ENCODE assay signal across 1 cellular context in genomic region chr17:79927688-79928501, GRCh38.
A peak's percentile ranks its signal among the peaks of the same experiment; 100 is the strongest.
TF ChIP-seq lines count a peak whose summit lies in the region.

No MANE protein-coding gene starts in this region.

TF ChIP-seq in HepG2, 621 proteins besides CTCF, POLR2A, EP300 and RAD21 (continued from another document):
- TF ChIP-seq, protein P1, sequence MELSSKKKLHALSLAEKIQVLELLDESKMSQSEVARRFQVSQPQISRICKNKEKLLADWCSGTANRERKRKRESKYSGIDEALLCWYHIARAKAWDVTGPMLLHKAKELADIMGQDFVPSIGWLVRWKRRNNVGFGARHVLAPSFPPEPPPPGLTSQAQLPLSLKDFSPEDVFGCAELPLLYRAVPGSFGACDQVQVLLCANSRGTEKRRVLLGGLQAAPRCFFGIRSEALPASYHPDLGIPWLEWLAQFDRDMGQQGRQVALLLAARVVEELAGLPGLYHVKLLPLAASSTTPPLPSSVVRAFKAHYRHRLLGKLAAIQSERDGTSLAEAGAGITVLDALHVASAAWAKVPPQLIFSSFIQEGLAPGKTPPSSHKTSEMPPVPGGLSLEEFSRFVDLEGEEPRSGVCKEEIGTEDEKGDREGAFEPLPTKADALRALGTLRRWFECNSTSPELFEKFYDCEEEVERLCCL (CRISPR knock-in tag; IDR thresholded peaks at IDR 0.05; ENCODE audit: borderline replicate concordance), result no peak
- TF ChIP-seq U2AF1 (optimal IDR thresholded peaks at IDR 0.05; ENCODE audit: low read depth, low read length) (no peak), HES4 (CRISPR knock-in tag; IDR thresholded peaks at IDR 0.05; ENCODE audit: borderline replicate concordance) (no peak), RFXANK (CRISPR knock-in tag; IDR thresholded peaks at IDR 0.05) (no peak), ZFP91 (CRISPR knock-in tag; IDR thresholded peaks at IDR 0.05; ENCODE audit: borderline replicate concordance) (no peak), TBX3 (IDR thresholded peaks at IDR 0.05; ENCODE audit: borderline replicate concordance) (no peak), ZMYM4 (CRISPR knock-in tag; IDR thresholded peaks at IDR 0.05) (no peak), ZSCAN9 (CRISPR knock-in tag; IDR thresholded peaks at IDR 0.05; ENCODE audit: borderline replicate concordance) (no peak), ZNF569 (CRISPR knock-in tag; IDR thresholded peaks at IDR 0.05; ENCODE audit: borderline replicate concordance) (no peak), NCOA2 (CRISPR knock-in tag; IDR thresholded peaks at IDR 0.05) (no peak), ZNF460 (CRISPR knock-in tag; IDR thresholded peaks at IDR 0.05; ENCODE audit: borderline replicate concordance) (no peak), ZKSCAN5 (CRISPR knock-in tag; IDR thresholded peaks at IDR 0.05) (no peak), HNF4A (CRISPR knock-in tag; IDR thresholded peaks at IDR 0.05) (no peak), ZSCAN29 (CRISPR knock-in tag; conservative IDR thresholded peaks at IDR 0.05) (no peak), ZNF503 (CRISPR knock-in tag; IDR thresholded peaks at IDR 0.05) (no peak), ATF7-NPFF (CRISPR knock-in tag; IDR thresholded peaks at IDR 0.05; ENCODE audit: low read depth) (no peak), RBFOX2 (IDR thresholded peaks at IDR 0.05; ENCODE audit: low read depth, low read length) (no peak), ZNF18 (CRISPR knock-in tag; IDR thresholded peaks at IDR 0.05; ENCODE audit: insufficient replicate concordance) (no peak), ZBTB42 (CRISPR knock-in tag; IDR thresholded peaks at IDR 0.05) (no peak), SNAPC5 (CRISPR knock-in tag; IDR thresholded peaks at IDR 0.05; ENCODE audit: borderline replicate concordance) (no peak), ZFP37 (CRISPR knock-in tag; IDR thresholded peaks at IDR 0.05; ENCODE audit: borderline replicate concordance) (no peak), NFKBIZ (CRISPR knock-in tag; IDR thresholded peaks at IDR 0.05) (no peak), ZNF607 (CRISPR knock-in tag; IDR thresholded peaks at IDR 0.05; ENCODE audit: borderline replicate concordance) (no peak), TEAD3 (CRISPR knock-in tag; optimal IDR thresholded peaks at IDR 0.05; ENCODE audit: borderline replicate concordance) (no peak), ZEB1 (IDR thresholded peaks at IDR 0.05; ENCODE audit: insufficient replicate concordance, low read depth) (no peak), ZNF274 (CRISPR knock-in tag; IDR thresholded peaks at IDR 0.05) (peak; percentile 39; the same call in 1 of the 2 replicates), ZFAT (CRISPR knock-in tag; conservative IDR thresholded peaks at IDR 0.05) (no peak), ZNF781 (CRISPR knock-in tag; IDR thresholded peaks at IDR 0.05; ENCODE audit: borderline replicate concordance, not compliant biosample characterization) (no peak), ZBTB21 (CRISPR knock-in tag; IDR thresholded peaks at IDR 0.05) (no peak), ZNF572 (CRISPR knock-in tag; IDR thresholded peaks at IDR 0.05) (no peak), SMARCC2 (IDR thresholded peaks at IDR 0.05) (no peak), ZNF34 (CRISPR knock-in tag; IDR thresholded peaks at IDR 0.05; ENCODE audit: borderline replicate concordance) (no peak), TFDP1 (CRISPR knock-in tag; IDR thresholded peaks at IDR 0.05; ENCODE audit: borderline replicate concordance) (0 out of 2 replicates have a peak, but pooled peaks have one; percentile 26), HDAC2 (CRISPR knock-in tag; IDR thresholded peaks at IDR 0.05) (0 out of 2 replicates have a peak, but pooled peaks have one; percentile 18), ZBTB1 (CRISPR knock-in tag; IDR thresholded peaks at IDR 0.05; ENCODE audit: borderline replicate concordance) (no peak), SOX5 (CRISPR knock-in tag; IDR thresholded peaks at IDR 0.05; ENCODE audit: borderline replicate concordance) (no peak)
- TF ChIP-seq, protein P2, sequence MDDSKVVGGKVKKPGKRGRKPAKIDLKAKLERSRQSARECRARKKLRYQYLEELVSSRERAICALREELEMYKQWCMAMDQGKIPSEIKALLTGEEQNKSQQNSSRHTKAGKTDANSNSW (CRISPR knock-in tag; IDR thresholded peaks at IDR 0.05; ENCODE audit: borderline replicate concordance), result no peak
- TF ChIP-seq, protein P3, sequence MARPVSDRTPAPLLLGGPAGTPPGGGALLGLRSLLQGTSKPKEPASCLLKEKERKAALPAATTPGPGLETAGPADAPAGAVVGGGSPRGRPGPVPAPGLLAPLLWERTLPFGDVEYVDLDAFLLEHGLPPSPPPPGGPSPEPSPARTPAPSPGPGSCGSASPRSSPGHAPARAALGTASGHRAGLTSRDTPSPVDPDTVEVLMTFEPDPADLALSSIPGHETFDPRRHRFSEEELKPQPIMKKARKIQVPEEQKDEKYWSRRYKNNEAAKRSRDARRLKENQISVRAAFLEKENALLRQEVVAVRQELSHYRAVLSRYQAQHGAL (CRISPR knock-in tag; IDR thresholded peaks at IDR 0.05; ENCODE audit: not compliant biosample characterization), result no peak
- TF ChIP-seq, protein P4, sequence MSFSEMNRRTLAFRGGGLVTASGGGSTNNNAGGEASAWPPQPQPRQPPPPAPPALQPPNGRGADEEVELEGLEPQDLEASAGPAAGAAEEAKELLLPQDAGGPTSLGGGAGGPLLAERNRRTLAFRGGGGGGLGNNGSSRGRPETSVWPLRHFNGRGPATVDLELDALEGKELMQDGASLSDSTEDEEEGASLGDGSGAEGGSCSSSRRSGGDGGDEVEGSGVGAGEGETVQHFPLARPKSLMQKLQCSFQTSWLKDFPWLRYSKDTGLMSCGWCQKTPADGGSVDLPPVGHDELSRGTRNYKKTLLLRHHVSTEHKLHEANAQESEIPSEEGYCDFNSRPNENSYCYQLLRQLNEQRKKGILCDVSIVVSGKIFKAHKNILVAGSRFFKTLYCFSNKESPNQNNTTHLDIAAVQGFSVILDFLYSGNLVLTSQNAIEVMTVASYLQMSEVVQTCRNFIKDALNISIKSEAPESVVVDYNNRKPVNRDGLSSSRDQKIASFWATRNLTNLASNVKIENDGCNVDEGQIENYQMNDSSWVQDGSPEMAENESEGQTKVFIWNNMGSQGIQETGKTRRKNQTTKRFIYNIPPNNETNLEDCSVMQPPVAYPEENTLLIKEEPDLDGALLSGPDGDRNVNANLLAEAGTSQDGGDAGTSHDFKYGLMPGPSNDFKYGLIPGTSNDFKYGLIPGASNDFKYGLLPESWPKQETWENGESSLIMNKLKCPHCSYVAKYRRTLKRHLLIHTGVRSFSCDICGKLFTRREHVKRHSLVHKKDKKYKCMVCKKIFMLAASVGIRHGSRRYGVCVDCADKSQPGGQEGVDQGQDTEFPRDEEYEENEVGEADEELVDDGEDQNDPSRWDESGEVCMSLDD (CRISPR knock-in tag; IDR thresholded peaks at IDR 0.05; ENCODE audit: borderline replicate concordance), result no peak
TF ChIP-seq in HepG2: peak in this region for 22.
